In genomic region chr12:113647048-113647447, GRCh38 we compare ENCODE assay signal across 13 cellular contexts.
A peak's percentile ranks its signal among the peaks of the same experiment; 100 is the strongest.
DNase-seq lines count a peak whose midpoint lies in the region; ATAC-seq and TF ChIP-seq lines count a peak whose summit lies in the region.
"Had no signal": no experiment of that assay in that cellular context is flagged by ENCODE, and none has a peak within 500 bp of the region (broad histone marks: within the 10 kb centered on the region; RNA-seq: fewer than 3 reads in every experiment).

No MANE protein-coding gene starts in this region.

- peaks cover 50% of the 10 kb centered on the region for H3K27me3 Mint-ChIP-seq in mesothelial cell of epicardium (ENCODE audit: low read depth)

- DNase-seq in NCI-H146 (lab: John Stamatoyannopoulos, UW) (peak; percentile 24), NCI-H146 treated with DMSO at 0.1 percent for 48 hours (lab: John Stamatoyannopoulos, UW; ENCODE audit: unreplicated experiment) (no peak), GM13977 (ENCODE audit: low spot score) (no peak), SJCRH30 (peak; percentile 26 to 49), mesothelial cell of epicardium (ENCODE audit: low spot score in 2 of 2, unreplicated experiment in 2 of 2) (no peak), GM19238 (ENCODE audit: insufficient read length, low spot score) (no peak)
- DNase-seq: MV-4-11, upper lobe of left lung had no signal

- peak; percentile 13 for TF ChIP-seq CTCF in GM13977 (IDR thresholded peaks at IDR 0.05; ENCODE audit: extremely low read depth, insufficient read depth, missing control alignments)
- peak; percentile 16 for TF ChIP-seq CTCF in mesothelial cell of epicardium (IDR thresholded peaks at IDR 0.05; ENCODE audit: unreplicated experiment)

- no peak overlapping the region for H3K27ac ChIP-seq in SJCRH30
- H3K27ac ChIP-seq: coronary artery, RWPE1, upper lobe of left lung had no signal

- peaks cover 4% of the 10 kb centered on the region; the same call in 1 of the 2 replicates for H3K27me3 ChIP-seq in SJCRH30
- H3K27me3 ChIP-seq: upper lobe of left lung had no signal

- H3K9me3 Mint-ChIP-seq in mesothelial cell of epicardium = no peaks in the 10 kb centered on the region

- H3K9me3 ChIP-seq in SJCRH30 (replicated peaks) = no peaks in the 10 kb centered on the region
- H3K9me3 ChIP-seq: upper lobe of left lung had no signal

- peaks cover 2% of the 10 kb centered on the region for H3K4me1 Mint-ChIP-seq in mesothelial cell of epicardium

- in situ Hi-C loops in GM13977 (cut with MboI; ENCODE audit: low pct_unique_long_range_greater_than_20kb, low sequenced_read_pairs, unreplicated experiment) = no loop called here

- no peaks in the 10 kb centered on the region for H3K4me1 ChIP-seq in SJCRH30
- H3K4me1 ChIP-seq: upper lobe of left lung had no signal

- no peak overlapping the region for H3K4me3 ChIP-seq in SJCRH30
- H3K4me3 ChIP-seq: coronary artery, lung, upper lobe of left lung had no signal

- no peaks in the 10 kb centered on the region for H3K36me3 Mint-ChIP-seq in mesothelial cell of epicardium

- H3K36me3 ChIP-seq in SJCRH30 = no peaks in the 10 kb centered on the region
- H3K36me3 ChIP-seq: upper lobe of left lung had no signal

- no peak for ATAC-seq in HG02759 (IDR thresholded peaks at IDR 0.05; ENCODE audit: unreplicated experiment)
- no peak for ATAC-seq in GM19395 (IDR thresholded peaks at IDR 0.05; ENCODE audit: unreplicated experiment)

- no peak overlapping the region for H3K27ac Mint-ChIP-seq in mesothelial cell of epicardium

- H3K4me3 Mint-ChIP-seq in mesothelial cell of epicardium = no peak overlapping the region

Comparison
In these comparisons a context has a peak if more than half of its experiments do, and no peak if none do; other contexts are left out.
1. DNase-seq: peak in NCI-H146 (single experiment) and SJCRH30 (2 of 2); none in NCI-H146 treated with DMSO at 0.1 percent for 48 hours (single experiment), GM13977 (single experiment), mesothelial cell of epicardium (0 of 2) and GM19238 (single experiment).